20 cellular contexts compared by ENCODE assay signal in genomic region chr20:49868538-49868937, GRCh38. TPM values are rescaled to one million over a fixed set of nuclear protein-coding genes. Genes with fewer than 3 reads are reported as not detected.
DNase-seq lines count a peak whose midpoint lies in the region; ATAC-seq and TF ChIP-seq lines count a peak whose summit lies in the region.
"Had no signal": no experiment of that assay in that cellular context is flagged by ENCODE, and none has a peak within 500 bp of the region (broad histone marks: within the 10 kb centered on the region; RNA-seq: fewer than 3 reads in every experiment).

No MANE protein-coding gene starts in this region.

- peak overlapping the region in 1 of 2 donors; percentile 51 for H3K4me3 Mint-ChIP-seq in activated T-cell treated with anti-CD3 and anti-CD28 coated beads, Interleukin-2, amount 50 U/mL, for 72 hours
- H3K4me3 Mint-ChIP-seq: activated B cell treated with CpG ODN at 0.5 μM for 24 hours; immature natural killer cell; T-helper 1 cell treated with Interleukin-12 subunit alpha and Interleukin-12 subunit beta and Interleukin-4 antibody, amounts not matched to agents 30 μg/mL and 1 μg/mL, for 36 hours had no signal

- no peak overlapping the region for H3K4me3 ChIP-seq in upper lobe of right lung
- H3K4me3 ChIP-seq: heart right ventricle, skin epidermis had no signal

- no peaks in the 10 kb centered on the region for H3K9me3 Mint-ChIP-seq in activated T-cell treated with anti-CD3 and anti-CD28 coated beads, Interleukin-2, amount 50 U/mL, for 72 hours
- H3K9me3 Mint-ChIP-seq: activated B cell treated with CpG ODN at 0.5 μM for 24 hours; immature natural killer cell; T-helper 1 cell treated with Interleukin-12 subunit alpha and Interleukin-12 subunit beta and Interleukin-4 antibody, amounts not matched to agents 30 μg/mL and 1 μg/mL, for 36 hours had no signal

- H3K4me1 Mint-ChIP-seq in activated T-cell treated with anti-CD3 and anti-CD28 coated beads, Interleukin-2, amount 50 U/mL, for 72 hours (ENCODE audit: low read depth), result peaks cover 17% of the 10 kb centered on the region

- intact Hi-C loops in left colon (cut with DNase I, micrococcal nuclease) (no loop called here), upper lobe of right lung (cut with DNase I) (no loop called here)

- no peak for ATAC-seq in activated T-cell treated with anti-CD3 and anti-CD28 coated beads, Interleukin-2, amount 50 U/mL, for 72 hours (replicated peaks in 1 of 2)
- ATAC-seq in left colon, result peak; percentile 30
- peak; percentile 66 for ATAC-seq in upper lobe of right lung
- no peak for ATAC-seq in HG03457 (IDR thresholded peaks at IDR 0.05; ENCODE audit: unreplicated experiment)
- ATAC-seq in HG03097 (IDR thresholded peaks at IDR 0.05; ENCODE audit: low FRiP score, unreplicated experiment), result no peak
- ATAC-seq: heart right ventricle had no signal

- H3K36me3 ChIP-seq in upper lobe of right lung, result peaks cover 36% of the 10 kb centered on the region

- no peak overlapping the region for H3K27ac ChIP-seq in upper lobe of right lung
- H3K27ac ChIP-seq: C4-2B, heart right ventricle had no signal

- no peak for TF ChIP-seq CTCF in upper lobe of right lung (IDR thresholded peaks at IDR 0.05)

- H3K27me3 Mint-ChIP-seq in activated T-cell treated with anti-CD3 and anti-CD28 coated beads, Interleukin-2, amount 50 U/mL, for 72 hours (ENCODE audit: low read depth), result no peaks in the 10 kb centered on the region
- H3K27me3 Mint-ChIP-seq: activated B cell treated with CpG ODN at 0.5 μM for 24 hours had no signal

- H3K27ac Mint-ChIP-seq in activated T-cell treated with anti-CD3 and anti-CD28 coated beads, Interleukin-2, amount 50 U/mL, for 72 hours, result peak overlapping the region; percentile 58
- H3K27ac Mint-ChIP-seq: activated B cell treated with CpG ODN at 0.5 μM for 24 hours; T-helper 1 cell treated with Interleukin-12 subunit alpha and Interleukin-12 subunit beta and Interleukin-4 antibody, amounts not matched to agents 30 μg/mL and 1 μg/mL, for 36 hours had no signal

- no peak for DNase-seq in activated T-cell treated with anti-CD3 and anti-CD28 coated beads, Interleukin-2, amount 50 U/mL, for 72 hours
- no peak for DNase-seq in activated T-cell treated with anti-CD3 and anti-CD28 coated beads, Interleukin-2, amount 50 U/mL, for 48 hours
- peak; percentile 16 for DNase-seq in SKM-1 (lab: John Stamatoyannopoulos, UW; ENCODE audit: unreplicated experiment)
- no peak for DNase-seq in left colon
- no peak for DNase-seq in upper lobe of right lung
- no peak for DNase-seq in activated CD4-positive, CD25-positive, alpha-beta regulatory T cell treated with anti-CD3 and anti-CD28 coated beads, Interleukin-2, amount 50 U/mL, for 72 hours
- DNase-seq: activated B cell treated with CpG ODN at 0.5 μM for 24 hours; activated CD8-positive, alpha-beta memory T cell treated with anti-CD3 and anti-CD28 coated beads for 24 hours; activated effector memory CD4-positive, alpha-beta T cell treated with anti-CD3 and anti-CD28 coated beads, Interleukin-2, amount 50 U/mL, for 16 hours; DMS 273 treated with DMSO at 0.1 percent for 48 hours; GF-D8; heart right ventricle; immature natural killer cell; posterior cingulate gyrus; stimulated activated CD4-positive, alpha-beta T cell treated with anti-CD3 and anti-CD28 coated beads, Interleukin-4, amount 100 ng/mL, for 1 hour had no signal

- H3K9me3 ChIP-seq in upper lobe of right lung, result no peaks in the 10 kb centered on the region
- H3K9me3 ChIP-seq: heart right ventricle had no signal

- peaks cover 0 to 6% of the 10 kb centered on the region in 2 donors for H3K36me3 Mint-ChIP-seq in activated T-cell treated with anti-CD3 and anti-CD28 coated beads, Interleukin-2, amount 50 U/mL, for 72 hours (ENCODE audit: insufficient read depth in 2 of 2)

- H3K27me3 ChIP-seq in upper lobe of right lung, result no peaks in the 10 kb centered on the region
- H3K27me3 ChIP-seq: heart right ventricle had no signal

- H3K4me1 ChIP-seq in upper lobe of right lung, result no peaks in the 10 kb centered on the region
- H3K4me1 ChIP-seq: heart right ventricle had no signal

RNA-seq across cellular contexts. Expression of gene SPATA2, which starts 46.8 kb away (rescaled TPM):
- total RNA-seq in activated T-cell treated with anti-CD3 and anti-CD28 coated beads, Interleukin-2, amount 50 U/mL, for 72 hours, result 10 to 100 TPM; 10.6 to 10.8 TPM
- total RNA-seq in left colon, result 10 to 100 TPM; 19.9 to 22.0 TPM
- 8.7 TPM for total RNA-seq in upper lobe of right lung

RNA-seq across cellular contexts. Expression of gene SLC9A8, which starts 55.9 kb away (rescaled TPM):
- 10 to 100 TPM; 19.0 to 19.9 TPM for total RNA-seq in activated T-cell treated with anti-CD3 and anti-CD28 coated beads, Interleukin-2, amount 50 U/mL, for 72 hours
- total RNA-seq in left colon (10 to 100 TPM; 16.5 to 18.7 TPM), upper lobe of right lung (15.0 TPM)

Comparison
In these comparisons a context has a peak if more than half of its experiments do, and no peak if none do; other contexts are left out.
1. ATAC-seq: peak in left colon (single experiment) and upper lobe of right lung (single experiment); none in activated T-cell treated with anti-CD3 and anti-CD28 coated beads, Interleukin-2, amount 50 U/mL, for 72 hours (0 of 2), HG03457 (single experiment) and HG03097 (single experiment).